12 cellular contexts compared by ENCODE assay signal in genomic region chr13:40562975-40563349, GRCh38.
DNase-seq lines count a peak whose midpoint lies in the region; ATAC-seq and TF ChIP-seq lines count a peak whose summit lies in the region.
"Had no signal": no experiment of that assay in that cellular context is flagged by ENCODE, and none has a peak within 500 bp of the region (broad histone marks: within the 10 kb centered on the region; RNA-seq: fewer than 3 reads in every experiment).

No MANE protein-coding gene starts in this region.

- TF ChIP-seq CTCF in OCI-LY1 (IDR thresholded peaks at IDR 0.05; ENCODE audit: low read length) (no peak), chondrocyte (IDR thresholded peaks at IDR 0.05) (no peak), psoas muscle (IDR thresholded peaks at IDR 0.05) (no peak), dorsolateral prefrontal cortex (IDR thresholded peaks at IDR 0.05 in 54 of 56, conservative IDR thresholded peaks at IDR 0.05 in 2 of 56; ENCODE audit: low read depth in 1 of 56, partially characterized antibody in 56 of 56) (no peak)

- peaks cover 29% of the 10 kb centered on the region for H3K4me1 Mint-ChIP-seq in chondrocyte (ENCODE audit: low read depth)

- H3K36me3 Mint-ChIP-seq in chondrocyte (ENCODE audit: low read depth), result peaks cover 3% of the 10 kb centered on the region

- H3K27me3 ChIP-seq in OCI-LY1 (ENCODE audit: insufficient read depth, low read length) (no peaks in the 10 kb centered on the region), psoas muscle (ENCODE audit: insufficient read depth in 3 of 3, low read length in 2 of 3) (no peaks in the 10 kb centered on the region), dorsolateral prefrontal cortex (no peaks in the 10 kb centered on the region)
- H3K27me3 ChIP-seq: Peyer's patch had no signal

- H3K4me1 ChIP-seq in OCI-LY1 (ENCODE audit: insufficient read depth, low read length, severe bottlenecking) (peaks cover 75% of the 10 kb centered on the region), psoas muscle (peaks cover 81% of the 10 kb centered on the region)

- H2AFZ ChIP-seq in OCI-LY1 (ENCODE audit: low read length), result no peak overlapping the region

- intact Hi-C loops in psoas muscle (cut with DNase I), result loop anchor here in 1 of 2 donors (10.0 kb wide), 1 partner anchor 328 kb away; no protein-coding TSS in a partner anchor
- intact Hi-C loops in dorsolateral prefrontal cortex (cut with DNase I), result no loop called here

- peak; percentile 4 to 15 (median 13) for ATAC-seq in psoas muscle

- H3K27ac Mint-ChIP-seq in chondrocyte (ENCODE audit: unreplicated experiment), result peak overlapping the region; percentile 33

- H3K27ac ChIP-seq in OCI-LY1 (ENCODE audit: low read depth, low read length, poor library complexity, severe bottlenecking), result peak overlapping the region; percentile 66
- peak overlapping the region; percentile 76 for H3K27ac ChIP-seq in psoas muscle
- peak overlapping the region in 3 of 59 donors; percentile 5 to 35 (median 9) for H3K27ac ChIP-seq in dorsolateral prefrontal cortex
- H3K27ac ChIP-seq: Peyer's patch had no signal

- H3K4me2 ChIP-seq in OCI-LY1 (ENCODE audit: low read length), result peak overlapping the region; percentile 63; the same call in 1 of the 2 replicates

- no peaks in the 10 kb centered on the region for H3K9me3 Mint-ChIP-seq in chondrocyte (ENCODE audit: low read depth)

- H3K4me3 ChIP-seq in OCI-LY1 (ENCODE audit: low read depth, low read length, poor library complexity, severe bottlenecking), result no peak overlapping the region
- no peak overlapping the region for H3K4me3 ChIP-seq in psoas muscle
- H3K4me3 ChIP-seq in dorsolateral prefrontal cortex, result no peak overlapping the region
- H3K4me3 ChIP-seq: Peyer's patch had no signal

- H3F3A ChIP-seq in OCI-LY1 (ENCODE audit: insufficient read depth, low read length), result no peaks in the 10 kb centered on the region

- H3K9me2 ChIP-seq in OCI-LY1 (ENCODE audit: low read depth, low read length), result no peaks in the 10 kb centered on the region

- WGBS in psoas muscle, 3 donors, result 50 to 64% (median 51%) methylated on average over 6 of the region's 6 CpGs

- peak; percentile 10 for DNase-seq in ELR (ENCODE audit: low read depth)
- DNase-seq in chondrocyte (ENCODE audit: low spot score), result no peak
- DNase-seq in psoas muscle, result peak; percentile 22 to 63
- no peak for DNase-seq in dorsolateral prefrontal cortex
- DNase-seq in stimulated activated CD4-positive, alpha-beta T cell treated with anti-CD3 and anti-CD28 coated beads, Interleukin-2, amount 100 ng/mL, for 48 hours, result no peak
- DNase-seq in DMS 273 (lab: John Stamatoyannopoulos, UW; ENCODE audit: unreplicated experiment), result no peak
- DNase-seq in superior temporal gyrus (ENCODE audit: extremely low spot score), result no peak
- DNase-seq: activated CD4-positive, alpha-beta T cell treated with anti-CD3 and anti-CD28 coated beads for 1 hour; NCI-H2029; stimulated activated CD4-positive, alpha-beta T cell treated with anti-CD3 and anti-CD28 coated beads, Interleukin-4, amount 100 ng/mL, for 1 hour had no signal

- peaks cover 96% of the 10 kb centered on the region for H3K79me2 ChIP-seq in OCI-LY1 (ENCODE audit: insufficient read depth, low read length)

- H3K9me3 ChIP-seq in OCI-LY1 (ENCODE audit: low read length) (no peaks in the 10 kb centered on the region), psoas muscle (no peaks in the 10 kb centered on the region)
- H3K9me3 ChIP-seq: Peyer's patch had no signal

- H3K36me3 ChIP-seq in OCI-LY1 (ENCODE audit: insufficient read depth, low read length), result peaks cover 31% of the 10 kb centered on the region
- H3K36me3 ChIP-seq in psoas muscle (ENCODE audit: insufficient read depth in 1 of 2, low read depth in 1 of 2), result peaks cover 9 to 26% of the 10 kb centered on the region in 2 donors

- H3K27me3 Mint-ChIP-seq in chondrocyte (ENCODE audit: low read depth), result no peaks in the 10 kb centered on the region

- H4K20me1 ChIP-seq in OCI-LY1 (ENCODE audit: insufficient read depth, low read length), result no peaks in the 10 kb centered on the region

- no peak overlapping the region for H3K4me3 Mint-ChIP-seq in chondrocyte (ENCODE audit: unreplicated experiment)

- no peak overlapping the region; the same call in 1 of the 2 replicates for H3K9ac ChIP-seq in OCI-LY1 (ENCODE audit: low read length)

Comparison
In these comparisons a context has a peak if more than half of its experiments do, and no peak if none do; other contexts are left out.
1. DNase-seq: peak in ELR (single experiment) and psoas muscle (2 of 2); none in chondrocyte (single experiment), dorsolateral prefrontal cortex (0 of 10), stimulated activated CD4-positive, alpha-beta T cell treated with anti-CD3 and anti-CD28 coated beads, Interleukin-2, amount 100 ng/mL, for 48 hours (0 of 2), DMS 273 (single experiment) and superior temporal gyrus (single experiment).